ENCODE assay signal across 10 cellular contexts in the genomic region with DNA sequence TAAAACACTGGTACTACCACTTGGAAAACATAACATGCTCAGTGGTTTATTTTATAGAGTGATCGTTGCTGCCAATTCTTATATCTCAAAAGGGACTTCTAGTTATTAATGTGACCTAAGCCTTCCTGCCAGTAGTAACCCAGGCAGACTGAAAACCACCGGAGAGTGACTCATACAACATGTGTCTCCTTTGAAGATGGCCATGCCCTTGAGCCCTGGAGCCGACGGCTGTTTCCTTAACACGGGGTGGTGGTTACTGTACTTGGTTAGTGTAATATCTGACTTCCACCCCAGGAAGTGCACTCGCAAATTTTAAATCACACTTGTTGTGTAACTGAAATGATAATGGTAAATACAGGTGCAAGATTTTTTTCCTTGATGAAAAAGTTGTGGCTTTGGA. TPM values are rescaled to one million over a fixed set of nuclear protein-coding genes. Genes with fewer than 3 reads are reported as not detected.
A peak's percentile ranks its signal among the peaks of the same experiment; 100 is the strongest.
DNase-seq lines count a peak whose midpoint lies in the region; ATAC-seq, FAIRE-seq and TF ChIP-seq lines count a peak whose summit lies in the region.
"Had no signal": no experiment of that assay in that cellular context is flagged by ENCODE, and none has a peak within 500 bp of the region (broad histone marks: within the 10 kb centered on the region; RNA-seq: fewer than 3 reads in every experiment).

No MANE protein-coding gene starts in this region.

- in situ Hi-C loops in GM13977 (cut with MboI; ENCODE audit: low pct_unique_long_range_greater_than_20kb, low sequenced_read_pairs, unreplicated experiment), result no loop called here

- no peaks in the 10 kb centered on the region for H3K36me3 Mint-ChIP-seq in activated CD4-positive, alpha-beta T cell treated with anti-CD3 and anti-CD28 coated beads, Interleukin-2, amount 10 ng/mL, durations not matched to agents 7 days and 5 days (ENCODE audit: low read depth)
- no peaks in the 10 kb centered on the region for H3K36me3 Mint-ChIP-seq in stimulated activated effector memory CD8-positive, alpha-beta T cell treated with anti-CD3 and anti-CD28 coated beads, Interleukin-12 subunit alpha, Interleukin-12 subunit beta, amount 100 ng/mL, for 72 hours

- H2BK15ac ChIP-seq in mesendoderm (replicated peaks; ENCODE audit: low read depth), result no peak overlapping the region

- peaks cover 9% of the 10 kb centered on the region for H3K4me1 Mint-ChIP-seq in activated CD4-positive, alpha-beta T cell treated with anti-CD3 and anti-CD28 coated beads, Interleukin-2, amount 10 ng/mL, durations not matched to agents 7 days and 5 days
- peaks cover 9% of the 10 kb centered on the region for H3K4me1 Mint-ChIP-seq in stimulated activated effector memory CD8-positive, alpha-beta T cell treated with anti-CD3 and anti-CD28 coated beads, Interleukin-12 subunit alpha, Interleukin-12 subunit beta, amount 100 ng/mL, for 72 hours

- no peaks in the 10 kb centered on the region for H3K79me1 ChIP-seq in mesendoderm (ENCODE audit: low read length)

- H2AK5ac ChIP-seq in mesendoderm (ENCODE audit: low read length), result no peak overlapping the region

- H3K27me3 ChIP-seq in foreskin keratinocyte (no peaks in the 10 kb centered on the region), mesendoderm (ENCODE audit: insufficient read depth, low read length, poor library complexity) (no peaks in the 10 kb centered on the region)

- no peak overlapping the region for H3K4ac ChIP-seq in mesendoderm (ENCODE audit: low read depth, low read length)

- H3K4me1 ChIP-seq in foreskin keratinocyte (no peaks in the 10 kb centered on the region), mesendoderm (ENCODE audit: control insufficient read depth, low read depth, low read length) (no peaks in the 10 kb centered on the region)

- H3K56ac ChIP-seq in mesendoderm (ENCODE audit: low read length), result no peak overlapping the region

- no peak overlapping the region for H3K18ac ChIP-seq in mesendoderm (ENCODE audit: low read length)

- no peak overlapping the region for H3K27ac ChIP-seq in foreskin keratinocyte
- no peak overlapping the region for H3K27ac ChIP-seq in mesendoderm (ENCODE audit: low read depth, low read length)
- H3K27ac ChIP-seq: neutrophil had no signal

- no peak overlapping the region for H3K27ac Mint-ChIP-seq in activated CD4-positive, alpha-beta T cell treated with anti-CD3 and anti-CD28 coated beads, Interleukin-2, amount 10 ng/mL, durations not matched to agents 7 days and 5 days
- H3K27ac Mint-ChIP-seq in stimulated activated effector memory CD8-positive, alpha-beta T cell treated with anti-CD3 and anti-CD28 coated beads, Interleukin-12 subunit alpha, Interleukin-12 subunit beta, amount 100 ng/mL, for 72 hours, result no peak overlapping the region

- H2BK5ac ChIP-seq in mesendoderm (ENCODE audit: low read length), result no peak overlapping the region

- no peak overlapping the region for H3K4me3 Mint-ChIP-seq in activated CD4-positive, alpha-beta T cell treated with anti-CD3 and anti-CD28 coated beads, Interleukin-2, amount 10 ng/mL, durations not matched to agents 7 days and 5 days
- no peak overlapping the region for H3K4me3 Mint-ChIP-seq in stimulated activated effector memory CD8-positive, alpha-beta T cell treated with anti-CD3 and anti-CD28 coated beads, Interleukin-12 subunit alpha, Interleukin-12 subunit beta, amount 100 ng/mL, for 72 hours

- peak; percentile 93 for FAIRE-seq in RCC 7860 (lab: Jason Lieb, UNC)

- no peak overlapping the region for H3K4me2 ChIP-seq in mesendoderm (ENCODE audit: low read length)

- no peak overlapping the region for H4K8ac ChIP-seq in mesendoderm (ENCODE audit: low read depth, low read length)

- no peak overlapping the region for H3K9ac ChIP-seq in mesendoderm (ENCODE audit: low read length)

- no peaks in the 10 kb centered on the region for H3K79me2 ChIP-seq in mesendoderm (ENCODE audit: control insufficient read depth, insufficient read depth, low read length)

- H3K23ac ChIP-seq in mesendoderm (ENCODE audit: low read length), result no peak overlapping the region

- no CpG with 5 or more reads among the region's 6 CpGs for WGBS in mesendoderm (ENCODE audit: extremely low coverage, insufficient coverage, low lambda C conversion rate)

- H3K4me3 ChIP-seq in mesendoderm (ENCODE audit: low read length), result no peak overlapping the region

- H3K36me3 ChIP-seq in mesendoderm (ENCODE audit: control insufficient read depth, insufficient read depth, low read length), result no peaks in the 10 kb centered on the region
- H3K36me3 ChIP-seq: neutrophil had no signal

- H4K5ac ChIP-seq in mesendoderm (ENCODE audit: low read length), result no peak overlapping the region

- CTCF ChIA-PET in activated CD4-positive, alpha-beta T cell treated with anti-CD3 and anti-CD28 coated beads, Interleukin-2, amount 10 ng/mL, durations not matched to agents 7 days and 5 days (lab: Charles Lee), result no interaction called here

- H3K27me3 Mint-ChIP-seq in activated CD4-positive, alpha-beta T cell treated with anti-CD3 and anti-CD28 coated beads, Interleukin-2, amount 10 ng/mL, durations not matched to agents 7 days and 5 days, result peaks cover 13% of the 10 kb centered on the region

- H3K9me3 Mint-ChIP-seq in activated CD4-positive, alpha-beta T cell treated with anti-CD3 and anti-CD28 coated beads, Interleukin-2, amount 10 ng/mL, durations not matched to agents 7 days and 5 days, result no peaks in the 10 kb centered on the region
- no peaks in the 10 kb centered on the region for H3K9me3 Mint-ChIP-seq in stimulated activated effector memory CD8-positive, alpha-beta T cell treated with anti-CD3 and anti-CD28 coated beads, Interleukin-12 subunit alpha, Interleukin-12 subunit beta, amount 100 ng/mL, for 72 hours

- H2BK120ac ChIP-seq in mesendoderm (ENCODE audit: low read depth, low read length), result no peak overlapping the region

- peak; percentile 17 for DNase-seq in activated CD4-positive, alpha-beta T cell treated with anti-CD3 and anti-CD28 coated beads, Interleukin-2, amount 10 ng/mL, durations not matched to agents 7 days and 5 days
- no peak for DNase-seq in activated CD4-positive, alpha-beta T cell treated with anti-CD3 and anti-CD28 coated beads, Interleukin-2, amount 50 U/mL, for 48 hours
- DNase-seq in RCC 7860 (ENCODE audit: low spot score), result peak; percentile 73
- peak; percentile 6 to 22 for DNase-seq in foreskin keratinocyte
- DNase-seq in stimulated activated effector memory CD8-positive, alpha-beta T cell treated with anti-CD3 and anti-CD28 coated beads, Interleukin-12 subunit alpha, Interleukin-12 subunit beta, amount 100 ng/mL, for 72 hours (ENCODE audit: low spot score in 2 of 2), result no peak
- DNase-seq in GM13977 (ENCODE audit: low spot score), result no peak
- DNase-seq in mesendoderm, result no peak
- DNase-seq: amniotic stem cell had no signal

- POLR2A ChIA-PET in activated CD4-positive, alpha-beta T cell treated with anti-CD3 and anti-CD28 coated beads, Interleukin-2, amount 10 ng/mL, durations not matched to agents 7 days and 5 days (lab: Charles Lee), result no interaction called here

- TF ChIP-seq CTCF in foreskin keratinocyte (conservative IDR thresholded peaks at IDR 0.05), result no peak
- TF ChIP-seq CTCF in GM13977 (IDR thresholded peaks at IDR 0.05; ENCODE audit: extremely low read depth, insufficient read depth, missing control alignments), result no peak

- ATAC-seq in foreskin keratinocyte (peak; percentile 65), GM21515 (IDR thresholded peaks at IDR 0.05; ENCODE audit: unreplicated experiment) (no peak)
- peak; percentile 91 for ATAC-seq in stimulated activated effector memory CD8-positive, alpha-beta T cell treated with anti-CD3 and anti-CD28 coated beads, Interleukin-12 subunit alpha, Interleukin-12 subunit beta, amount 100 ng/mL, for 72 hours

RNA-seq across cellular contexts. Expression of a gene that starts 30.5 kb away (rescaled TPM):
- under 1 TPM; 0.07 to 0.12 TPM for total RNA-seq in activated CD4-positive, alpha-beta T cell treated with anti-CD3 and anti-CD28 coated beads, Interleukin-2, amount 10 ng/mL, durations not matched to agents 7 days and 5 days
- total RNA-seq in foreskin keratinocyte, result 0.04 TPM in 1 of 2 replicates, not detected in the other
- not detected in 2 replicates for polyA plus RNA-seq in foreskin keratinocyte
- polyA plus RNA-seq in mesendoderm (2013, experiment 1 of 2), result 0.18 TPM
- 0.24 TPM for polyA plus RNA-seq in mesendoderm (2013, experiment 2 of 2)

Comparison
In these comparisons a context has a peak if more than half of its experiments do, and no peak if none do; other contexts are left out.
1. DNase-seq: peak in activated CD4-positive, alpha-beta T cell treated with anti-CD3 and anti-CD28 coated beads, Interleukin-2, amount 10 ng/mL, durations not matched to agents 7 days and 5 days (single experiment), RCC 7860 (single experiment) and foreskin keratinocyte (2 of 2); none in activated CD4-positive, alpha-beta T cell treated with anti-CD3 and anti-CD28 coated beads, Interleukin-2, amount 50 U/mL, for 48 hours (0 of 2), stimulated activated effector memory CD8-positive, alpha-beta T cell treated with anti-CD3 and anti-CD28 coated beads, Interleukin-12 subunit alpha, Interleukin-12 subunit beta, amount 100 ng/mL, for 72 hours (0 of 2), GM13977 (single experiment) and mesendoderm (single experiment).